9 cellular contexts compared by ENCODE assay signal in genomic region chr2:128313076-128313836, GRCh38. TPM values are rescaled to one million over a fixed set of nuclear protein-coding genes. Genes with fewer than 3 reads are reported as not detected.
DNase-seq lines count a peak whose midpoint lies in the region; ATAC-seq, FAIRE-seq and TF ChIP-seq lines count a peak whose summit lies in the region.
"Had no signal": no experiment of that assay in that cellular context is flagged by ENCODE, and none has a peak within 500 bp of the region (broad histone marks: within the 10 kb centered on the region; RNA-seq: fewer than 3 reads in every experiment).

No MANE protein-coding gene starts in this region.

- WGBS in lower leg skin, 2 donors: 40 to 58% methylated on average over 8 of the region's 8 CpGs

- DNase-seq in BJ (ENCODE audit: low read depth) (no peak), astrocyte (ENCODE audit: low read depth) (peak; percentile 66), lower leg skin (ENCODE audit: low spot score in 2 of 2) (peak; percentile 12 to 45), hepatic stellate cell (ENCODE audit: low spot score) (no peak), T1000 (lab: John Stamatoyannopoulos, UW) (no peak), Karpas-422 (no peak)
- DNase-seq in stimulated activated naive B cell treated with anti-CD40 and anti-IgM and Interleukin-4, amounts not matched to agents 10 μg/mL and 1 μg/mL and 100 μg/mL, for 72 hours: no peak
- DNase-seq: gastrocnemius medialis had no signal

- H3K4me1 ChIP-seq in HEK293 (ENCODE audit: control insufficient read depth, insufficient read depth, low read length) (peaks cover 17% of the 10 kb centered on the region), astrocyte (ENCODE audit: insufficient read depth, low read length) (peaks cover 19% of the 10 kb centered on the region), Karpas-422 (ENCODE audit: low read length) (peaks cover 12% of the 10 kb centered on the region)

- no peak overlapping the region for H3K4me3 ChIP-seq in BJ (ENCODE audit: low read depth, low read length)
- no peak overlapping the region for H3K4me3 ChIP-seq in HEK293 (ENCODE audit: low read depth, low read length)
- no peak overlapping the region for H3K4me3 ChIP-seq in astrocyte (ENCODE audit: insufficient read depth, low read depth, low read length)
- no peak overlapping the region for H3K4me3 ChIP-seq in lower leg skin (ENCODE audit: low read depth, poor library complexity, severe bottlenecking)
- no peak overlapping the region for H3K4me3 ChIP-seq in Karpas-422 (ENCODE audit: low read length)
- H3K4me3 ChIP-seq: gastrocnemius medialis had no signal

- H3K9me2 ChIP-seq in Karpas-422 (replicated peaks; ENCODE audit: insufficient read depth, low read length): no peaks in the 10 kb centered on the region

- H2AFZ ChIP-seq in astrocyte (ENCODE audit: low read depth, low read length) (no peak overlapping the region), Karpas-422 (ENCODE audit: low read length) (no peak overlapping the region)

- H4K20me1 ChIP-seq in astrocyte (ENCODE audit: insufficient read depth, low read length): peaks cover 96% of the 10 kb centered on the region
- H4K20me1 ChIP-seq in Karpas-422 (ENCODE audit: insufficient read depth, low read depth, low read length): peaks cover 76% of the 10 kb centered on the region

- ATAC-seq in stimulated activated naive B cell treated with anti-CD40 and anti-IgM and Interleukin-4, amounts not matched to agents 10 μg/mL and 1 μg/mL and 100 μg/mL, for 72 hours (replicated peaks): no peak
- ATAC-seq: gastrocnemius medialis had no signal

- POLR2A ChIA-PET in BJ (lab: Charles Lee): no interaction called here
- POLR2A ChIA-PET in HEK293 (lab: Yijun Ruan, JAX): no interaction called here

- TF ChIP-seq POLR2A in lower leg skin (IDR thresholded peaks at IDR 0.05): no peak

- H3K4me1 Mint-ChIP-seq in astrocyte (ENCODE audit: low read depth, unreplicated experiment): peaks cover 15% of the 10 kb centered on the region
- peaks cover 39 to 89% of the 10 kb centered on the region in 2 donors for H3K4me1 Mint-ChIP-seq in stimulated activated naive B cell treated with anti-CD40 and anti-IgM and Interleukin-4, amounts not matched to agents 10 μg/mL and 1 μg/mL and 100 μg/mL, for 72 hours

- peak overlapping the region; percentile 5 for H3K4me2 ChIP-seq in astrocyte (ENCODE audit: low read length)
- H3K4me2 ChIP-seq in Karpas-422 (ENCODE audit: low read depth, low read length, poor library complexity, severe bottlenecking): no peak overlapping the region

- no peak overlapping the region for H3K4me3 Mint-ChIP-seq in astrocyte (ENCODE audit: unreplicated experiment)
- no peak overlapping the region for H3K4me3 Mint-ChIP-seq in stimulated activated naive B cell treated with anti-CD40 and anti-IgM and Interleukin-4, amounts not matched to agents 10 μg/mL and 1 μg/mL and 100 μg/mL, for 72 hours

- peaks cover 7% of the 10 kb centered on the region for H3K36me3 Mint-ChIP-seq in astrocyte (ENCODE audit: low read depth, unreplicated experiment)
- peaks cover 15 to 33% of the 10 kb centered on the region in 2 donors for H3K36me3 Mint-ChIP-seq in stimulated activated naive B cell treated with anti-CD40 and anti-IgM and Interleukin-4, amounts not matched to agents 10 μg/mL and 1 μg/mL and 100 μg/mL, for 72 hours

- H3K27ac ChIP-seq in HEK293 (ENCODE audit: extremely low read depth, low read depth, low read length) (no peak overlapping the region), astrocyte (ENCODE audit: low read depth, low read length) (no peak overlapping the region), Karpas-422 (ENCODE audit: low read length) (no peak overlapping the region)

- H3K27ac Mint-ChIP-seq in astrocyte (ENCODE audit: unreplicated experiment): no peak overlapping the region
- no peak overlapping the region for H3K27ac Mint-ChIP-seq in stimulated activated naive B cell treated with anti-CD40 and anti-IgM and Interleukin-4, amounts not matched to agents 10 μg/mL and 1 μg/mL and 100 μg/mL, for 72 hours

- peaks cover 95% of the 10 kb centered on the region for H3K79me2 ChIP-seq in astrocyte (ENCODE audit: insufficient read depth, low read length)
- H3K79me2 ChIP-seq in Karpas-422 (ENCODE audit: low read length): no peaks in the 10 kb centered on the region

- peaks cover 6% of the 10 kb centered on the region for H3K27me3 Mint-ChIP-seq in astrocyte (ENCODE audit: low read depth, unreplicated experiment)
- no peaks in the 10 kb centered on the region for H3K27me3 Mint-ChIP-seq in stimulated activated naive B cell treated with anti-CD40 and anti-IgM and Interleukin-4, amounts not matched to agents 10 μg/mL and 1 μg/mL and 100 μg/mL, for 72 hours

- no peak for FAIRE-seq in astrocyte (lab: Jason Lieb, UNC)

- intact Hi-C loops in lower leg skin (cut with DNase I; ENCODE audit: low total_unique reads): no loop called here

- no peak overlapping the region for H3K9ac ChIP-seq in astrocyte (ENCODE audit: low read length)
- H3K9ac ChIP-seq in Karpas-422 (ENCODE audit: low read length): no peak overlapping the region

- no peaks in the 10 kb centered on the region for H3K9me3 ChIP-seq in HEK293 (ENCODE audit: control insufficient read depth, insufficient read depth, low read depth, low read length)
- no peaks in the 10 kb centered on the region for H3K9me3 ChIP-seq in astrocyte (ENCODE audit: insufficient read depth, low read depth, low read length)
- H3K9me3 ChIP-seq in Karpas-422 (ENCODE audit: low read length): no peaks in the 10 kb centered on the region
- H3K9me3 ChIP-seq: gastrocnemius medialis had no signal

- peak; percentile 62 for TF ChIP-seq CTCF in BJ (IDR thresholded peaks at IDR 0.05; ENCODE audit: insufficient read depth, low read depth, low read length)
- TF ChIP-seq CTCF in HEK293 (tag by site-specific recombination; IDR thresholded peaks at IDR 0.05): peak; percentile 75
- TF ChIP-seq CTCF in astrocyte (IDR thresholded peaks at IDR 0.05; ENCODE audit: insufficient read depth, low read depth, low read length): no peak
- TF ChIP-seq CTCF in lower leg skin (IDR thresholded peaks at IDR 0.05): no peak

- no peaks in the 10 kb centered on the region for H3K9me3 Mint-ChIP-seq in astrocyte (ENCODE audit: unreplicated experiment)
- H3K9me3 Mint-ChIP-seq in stimulated activated naive B cell treated with anti-CD40 and anti-IgM and Interleukin-4, amounts not matched to agents 10 μg/mL and 1 μg/mL and 100 μg/mL, for 72 hours: no peaks in the 10 kb centered on the region

- H3K27me3 ChIP-seq in BJ (ENCODE audit: control insufficient read depth, insufficient read depth, low read length) (no peaks in the 10 kb centered on the region), astrocyte (ENCODE audit: insufficient read depth, low read length) (no peaks in the 10 kb centered on the region), Karpas-422 (ENCODE audit: low read length) (no peaks in the 10 kb centered on the region)
- H3K27me3 ChIP-seq: gastrocnemius medialis had no signal

- peaks cover 5% of the 10 kb centered on the region for H3K36me3 ChIP-seq in BJ (ENCODE audit: control insufficient read depth, insufficient read depth, low read length)
- peaks cover 0 to 45% of the 10 kb centered on the region in 2 experiments; a peak in 1 of 3 replicates for H3K36me3 ChIP-seq in HEK293 (ENCODE audit: control insufficient read depth in 2 of 2, insufficient read depth in 1 of 2, low read length in 2 of 2)
- no peaks in the 10 kb centered on the region for H3K36me3 ChIP-seq in astrocyte (ENCODE audit: insufficient read depth, low read length)
- no peaks in the 10 kb centered on the region for H3K36me3 ChIP-seq in Karpas-422 (ENCODE audit: insufficient read depth, low read length)
- H3K36me3 ChIP-seq: gastrocnemius medialis had no signal

- CTCF ChIA-PET in BJ (lab: Yijun Ruan, JAX) (interaction anchor here (0.9 to 1.3 kb wide), 2 partner anchors 36 to 137 kb away, joined by 3 to 4 read pairs; no protein-coding TSS in a partner anchor), HEK293 (lab: Yijun Ruan, JAX) (interaction anchor here (1.0 kb wide), 1 partner anchor 10 kb away, joined by 3 read pairs; no protein-coding TSS in a partner anchor)

TF ChIP-seq in HEK293, 187 proteins besides CTCF, POLR2A, EP300 and RAD21:
- TF ChIP-seq GLIS2 (tag by site-specific recombination; IDR thresholded peaks at IDR 0.05): 0 out of 2 replicates have a peak, but pooled peaks have one; percentile 13
- TF ChIP-seq ZSCAN18 (tag by site-specific recombination; IDR thresholded peaks at IDR 0.05): no peak
- TF ChIP-seq KLF8 (tag by site-specific recombination; IDR thresholded peaks at IDR 0.05): no peak
- TF ChIP-seq ZNF274 (IDR thresholded peaks at IDR 0.05; ENCODE audit: low read length): no peak
- no peak for TF ChIP-seq ZNF274 (tag by site-specific recombination; IDR thresholded peaks at IDR 0.05; ENCODE audit: borderline replicate concordance)
- TF ChIP-seq ZFHX2 (tag by site-specific recombination; conservative IDR thresholded peaks at IDR 0.05): peak; percentile 52
- TF ChIP-seq GLIS1 (tag by site-specific recombination; IDR thresholded peaks at IDR 0.05): peak; percentile 71
- TF ChIP-seq ZIC2 (tag by site-specific recombination; IDR thresholded peaks at IDR 0.05): peak; percentile 34; the same call in 1 of the 2 replicates
- peak; percentile 19; the same call in 1 of the 2 replicates for TF ChIP-seq EGR2 (tag by site-specific recombination; IDR thresholded peaks at IDR 0.05; ENCODE audit: low read depth)

RNA-seq across cellular contexts. Expression of gene HS6ST1, which starts 5.4 kb away (rescaled TPM):
- polyA plus RNA-seq in BJ (2011; rRNA removed): 7.4 and 12.9 TPM in 2 replicates
- polyA minus RNA-seq in BJ (2011; rRNA and poly(A)+ RNA removed): 9.1 and 11.0 TPM in 2 replicates
- total RNA-seq in astrocyte (20.5 and 20.9 TPM in 2 replicates), lower leg skin (10 to 100 TPM; 50.2 to 88.9 (median 69.3) TPM)
- total RNA-seq in Karpas-422 (2014; rRNA removed; shearing (Covaris generic); ENCODE audit: low replicate concordance): 3.3 and 5.9 TPM in 2 replicates

Comparison
In these comparisons a context has a peak if more than half of its experiments do, and no peak if none do; other contexts are left out.
1. DNase-seq: peak in astrocyte (single experiment) and lower leg skin (2 of 2); none in BJ (single experiment), hepatic stellate cell (single experiment), stimulated activated naive B cell treated with anti-CD40 and anti-IgM and Interleukin-4, amounts not matched to agents 10 μg/mL and 1 μg/mL and 100 μg/mL, for 72 hours (single experiment), T1000 (single experiment) and Karpas-422 (single experiment).
2. CTCF ChIP-seq: peak in BJ (single experiment) and HEK293 (single experiment); none in astrocyte (single experiment) and lower leg skin (0 of 3).